8 cellular contexts compared by ENCODE assay signal in the genomic region with DNA sequence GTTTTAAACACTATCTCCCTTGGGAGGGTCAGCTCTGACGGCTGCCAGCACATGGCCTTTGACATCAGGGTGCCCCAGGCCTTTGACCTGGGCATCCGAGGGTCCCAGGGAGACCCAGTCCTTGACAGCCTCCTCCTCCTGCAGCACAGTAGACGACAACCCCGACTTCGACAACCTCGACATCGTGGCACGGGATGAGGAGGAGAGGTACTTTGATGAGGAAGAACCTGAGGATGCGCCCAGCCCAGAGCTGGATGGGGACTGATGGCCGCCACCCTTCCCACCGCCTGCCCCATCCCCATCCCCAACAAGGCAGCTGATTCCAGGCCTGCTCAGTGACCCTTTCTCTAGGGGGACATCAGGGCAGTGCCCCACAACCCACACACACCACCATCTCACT. TPM values are rescaled to one million over a fixed set of nuclear protein-coding genes. Genes with fewer than 3 reads are reported as not detected.
A peak's percentile ranks its signal among the peaks of the same experiment; 100 is the strongest.
DNase-seq lines count a peak whose midpoint lies in the region; ATAC-seq, FAIRE-seq and TF ChIP-seq lines count a peak whose summit lies in the region.
"Had no signal": no experiment of that assay in that cellular context is flagged by ENCODE, and none has a peak within 500 bp of the region (broad histone marks: within the 10 kb centered on the region; RNA-seq: fewer than 3 reads in every experiment).

No MANE protein-coding gene starts in this region.

- H3K4me1 Mint-ChIP-seq in astrocyte (ENCODE audit: low read depth, unreplicated experiment) (peaks cover 54% of the 10 kb centered on the region), neural crest cell (peaks cover 46% of the 10 kb centered on the region)

- H3K27me3 Mint-ChIP-seq in astrocyte (ENCODE audit: low read depth, unreplicated experiment): no peaks in the 10 kb centered on the region
- peaks cover 28% of the 10 kb centered on the region for H3K27me3 Mint-ChIP-seq in neural crest cell (ENCODE audit: low read depth)

- TF ChIP-seq CTCF in HEK293 (tag by site-specific recombination; IDR thresholded peaks at IDR 0.05) (no peak), astrocyte (IDR thresholded peaks at IDR 0.05; ENCODE audit: insufficient read depth, low read depth, low read length) (no peak), neural crest cell (conservative IDR thresholded peaks at IDR 0.05) (no peak)

- peak overlapping the region; percentile 80 for H3K4me2 ChIP-seq in astrocyte (ENCODE audit: low read length)

- no peak for DNase-seq in astrocyte (ENCODE audit: low read depth)
- DNase-seq in neural crest cell (ENCODE audit: low read depth, low spot score): no peak
- no peak for DNase-seq in stimulated activated CD4-positive, alpha-beta T cell treated with anti-CD3 and anti-CD28 coated beads, Interleukin-4, amount 100 ng/mL, for 24 hours
- DNase-seq: cerebellar nuclear complex had no signal

- FAIRE-seq in astrocyte (lab: Jason Lieb, UNC): no peak
- FAIRE-seq: H54 had no signal

- peaks cover 9% of the 10 kb centered on the region for H3K79me2 ChIP-seq in astrocyte (ENCODE audit: insufficient read depth, low read length)

- H3K27ac ChIP-seq in HEK293 (ENCODE audit: extremely low read depth, low read depth, low read length): peak overlapping the region; percentile 45; the same call in 1 of the 2 replicates
- H3K27ac ChIP-seq in astrocyte (ENCODE audit: low read depth, low read length): peak overlapping the region; percentile 100

- H3K27me3 ChIP-seq in astrocyte (ENCODE audit: insufficient read depth, low read length): no peaks in the 10 kb centered on the region

- H3K9me3 Mint-ChIP-seq in astrocyte (ENCODE audit: unreplicated experiment) (no peaks in the 10 kb centered on the region), neural crest cell (no peaks in the 10 kb centered on the region)

- H2AFZ ChIP-seq in astrocyte (ENCODE audit: low read depth, low read length): no peak overlapping the region

- peak overlapping the region; percentile 99 for H3K27ac Mint-ChIP-seq in astrocyte (ENCODE audit: unreplicated experiment)
- H3K27ac Mint-ChIP-seq in neural crest cell (ENCODE audit: unreplicated experiment): peak overlapping the region; percentile 86

- H3K4me3 ChIP-seq in HEK293 (ENCODE audit: low read depth, low read length): no peak overlapping the region
- H3K4me3 ChIP-seq in astrocyte (ENCODE audit: insufficient read depth, low read depth, low read length): peak overlapping the region; percentile 17

- CTCF ChIA-PET in HEK293 (lab: Yijun Ruan, JAX): interaction anchor here (0.5 to 2.2 kb wide), 21 partner anchors 10 to 837 kb away, joined by 3 to 14 read pairs (median 4); partner anchors contain the start of genes B9D2 and TGFB1

- no peaks in the 10 kb centered on the region for H3K9me3 ChIP-seq in HEK293 (ENCODE audit: control insufficient read depth, insufficient read depth, low read depth, low read length)
- H3K9me3 ChIP-seq in astrocyte (ENCODE audit: insufficient read depth, low read depth, low read length): no peaks in the 10 kb centered on the region

- ATAC-seq in HG03196 (IDR thresholded peaks at IDR 0.05; ENCODE audit: unreplicated experiment) (no peak), HG02588 (IDR thresholded peaks at IDR 0.05; ENCODE audit: unreplicated experiment) (no peak)

- H3K9ac ChIP-seq in astrocyte (ENCODE audit: low read length): peak overlapping the region; percentile 92

- H3K36me3 ChIP-seq in HEK293 (ENCODE audit: control insufficient read depth in 2 of 2, insufficient read depth in 1 of 2, low read length in 2 of 2) (peaks cover 23 to 47% of the 10 kb centered on the region in 2 experiments), astrocyte (ENCODE audit: insufficient read depth, low read length) (peaks cover 14% of the 10 kb centered on the region)

- peaks cover 22% of the 10 kb centered on the region for H3K4me1 ChIP-seq in HEK293 (ENCODE audit: control insufficient read depth, insufficient read depth, low read length)
- H3K4me1 ChIP-seq in astrocyte (ENCODE audit: insufficient read depth, low read length): peaks cover 67% of the 10 kb centered on the region

- H4K20me1 ChIP-seq in astrocyte (ENCODE audit: insufficient read depth, low read length): peaks cover 31% of the 10 kb centered on the region

- POLR2A ChIA-PET in HEK293 (lab: Yijun Ruan, JAX): interaction anchor here (1.0 to 2.9 kb wide), 3 partner anchors 30 to 271 kb away, joined by 3 to 22 read pairs (median 4); partner anchors contain the start of genes HNRNPUL1 and TGFB1

- H3K4me3 Mint-ChIP-seq in astrocyte (ENCODE audit: unreplicated experiment): peak overlapping the region; percentile 75
- H3K4me3 Mint-ChIP-seq in neural crest cell: peak overlapping the region; percentile 50

- H3K36me3 Mint-ChIP-seq in astrocyte (ENCODE audit: low read depth, unreplicated experiment): peaks cover 12% of the 10 kb centered on the region
- no peaks in the 10 kb centered on the region for H3K36me3 Mint-ChIP-seq in neural crest cell (ENCODE audit: low read depth)

TF ChIP-seq in HEK293, 187 proteins besides CTCF, POLR2A, EP300 and RAD21:
- TF ChIP-seq, protein P1, sequence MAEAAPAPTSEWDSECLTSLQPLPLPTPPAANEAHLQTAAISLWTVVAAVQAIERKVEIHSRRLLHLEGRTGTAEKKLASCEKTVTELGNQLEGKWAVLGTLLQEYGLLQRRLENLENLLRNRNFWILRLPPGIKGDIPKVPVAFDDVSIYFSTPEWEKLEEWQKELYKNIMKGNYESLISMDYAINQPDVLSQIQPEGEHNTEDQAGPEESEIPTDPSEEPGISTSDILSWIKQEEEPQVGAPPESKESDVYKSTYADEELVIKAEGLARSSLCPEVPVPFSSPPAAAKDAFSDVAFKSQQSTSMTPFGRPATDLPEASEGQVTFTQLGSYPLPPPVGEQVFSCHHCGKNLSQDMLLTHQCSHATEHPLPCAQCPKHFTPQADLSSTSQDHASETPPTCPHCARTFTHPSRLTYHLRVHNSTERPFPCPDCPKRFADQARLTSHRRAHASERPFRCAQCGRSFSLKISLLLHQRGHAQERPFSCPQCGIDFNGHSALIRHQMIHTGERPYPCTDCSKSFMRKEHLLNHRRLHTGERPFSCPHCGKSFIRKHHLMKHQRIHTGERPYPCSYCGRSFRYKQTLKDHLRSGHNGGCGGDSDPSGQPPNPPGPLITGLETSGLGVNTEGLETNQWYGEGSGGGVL (tag by site-specific recombination; IDR thresholded peaks at IDR 0.05): no peak
- TF ChIP-seq HOXD13 (CRISPR knock-in tag; IDR thresholded peaks at IDR 0.05; ENCODE audit: borderline replicate concordance) (no peak), ZBTB11 (tag by site-specific recombination; conservative IDR thresholded peaks at IDR 0.05; ENCODE audit: low read depth) (no peak), ZNF571 (tag by site-specific recombination; IDR thresholded peaks at IDR 0.05) (no peak)

RNA-seq across cellular contexts. Expression of gene CCDC97, which starts 12.5 kb away (rescaled TPM):
- total RNA-seq in astrocyte (15.2 and 18.1 TPM in 2 replicates), neural crest cell (47.3 and 48.5 TPM in 2 replicates)

RNA-seq across cellular contexts. Expression of gene TGFB1, which starts 31.3 kb away (rescaled TPM):
- 155 and 199 TPM in 2 replicates for total RNA-seq in astrocyte
- total RNA-seq in neural crest cell: 2.2 and 3.1 TPM in 2 replicates

RNA-seq across cellular contexts. Expression of gene B9D2, which starts 41.5 kb away (rescaled TPM):
- total RNA-seq in astrocyte (5.5 and 5.9 TPM in 2 replicates), neural crest cell (11.7 and 13.8 TPM in 2 replicates)

RNA-seq across cellular contexts. Expression of gene TMEM91, which starts 53.9 kb away (rescaled TPM):
- total RNA-seq in astrocyte: 7.4 and 8.9 TPM in 2 replicates
- 6.6 and 7.8 TPM in 2 replicates for total RNA-seq in neural crest cell

RNA-seq across cellular contexts. Expression of gene HNRNPUL1, which starts 58.3 kb away (rescaled TPM):
- total RNA-seq in astrocyte: 164 and 174 TPM in 2 replicates
- total RNA-seq in neural crest cell: 306 and 320 TPM in 2 replicates

Comparison
In these comparisons a context has a peak if more than half of its experiments do, and no peak if none do; other contexts are left out.
1. RNA of gene TGFB1, which starts 31.3 kb away (total RNA-seq): 155 to 199 TPM in astrocyte; 2.2 to 3.1 TPM in neural crest cell; every median in the first group is over 10 times any median in the second.